Comparison of ENCODE assay signal across 23 cellular contexts in genomic region chr18:49638209-49638785, GRCh38.
"Had no signal": no experiment of that assay in that cellular context is flagged by ENCODE, and none has a peak within 500 bp of the region (broad histone marks: within the 10 kb centered on the region; RNA-seq: fewer than 3 reads in every experiment).

No MANE protein-coding gene starts in this region.

- H3K4me3 Mint-ChIP-seq: activated CD4-positive, alpha-beta memory T cell treated with anti-CD3 and anti-CD28 coated beads for 36 hours; activated naive CD4-positive, alpha-beta T cell treated with anti-CD3 and anti-CD28 coated beads for 36 hours; activated naive CD8-positive, alpha-beta T cell treated with anti-CD3 and anti-CD28 coated beads, Interleukin-2, amount 10 ng/mL, durations not matched to agents 7 days and 5 days; mesothelial cell of epicardium; naive thymus-derived CD8-positive, alpha-beta T cell; T-cell; T-helper 2 cell treated with Interferon-gamma antibody and Interleukin-4, amounts not matched to agents 5 μg/mL and 100 μg/mL, for 36 hours; type B pancreatic cell had no signal

- H3K36me3 Mint-ChIP-seq: activated CD4-positive, alpha-beta memory T cell treated with anti-CD3 and anti-CD28 coated beads for 36 hours; mesothelial cell of epicardium; T-cell; type B pancreatic cell had no signal

- H3K27ac ChIP-seq: cardiac muscle cell, heart right ventricle, left lung, psoas muscle, testis had no signal

- H3K4me1 ChIP-seq: left lung, psoas muscle, testis had no signal

- DNase-seq: activated CD4-positive, alpha-beta memory T cell treated with anti-CD3 and anti-CD28 coated beads for 36 hours; activated CD4-positive, alpha-beta T cell treated with anti-CD3 and anti-CD28 coated beads for 48 hours; activated effector memory CD4-positive, alpha-beta T cell treated with Interleukin-2 at 50 U/mL for 16 hours; activated naive CD4-positive, alpha-beta T cell treated with anti-CD3 and anti-CD28 coated beads for 36 hours; activated naive CD8-positive, alpha-beta T cell treated with anti-CD3 and anti-CD28 coated beads, Interleukin-2, amount 10 ng/mL, durations not matched to agents 7 days and 5 days; activated T-cell treated with anti-CD3 and anti-CD28 coated beads, Interleukin-2, amount 50 U/mL, for 48 hours; amygdala; erythroblast; foreskin fibroblast; heart right ventricle; kidney; left lung; naive thymus-derived CD8-positive, alpha-beta T cell; psoas muscle; right cardiac atrium; stimulated activated CD4-positive, alpha-beta T cell treated with anti-CD3 and anti-CD28 coated beads, Interleukin-4, amount 100 ng/mL, for 1 hour; stimulated activated naive CD4-positive, alpha-beta T cell; T-cell; testis had no signal

- H3K4me1 Mint-ChIP-seq: activated naive CD8-positive, alpha-beta T cell treated with anti-CD3 and anti-CD28 coated beads, Interleukin-2, amount 10 ng/mL, durations not matched to agents 7 days and 5 days; mesothelial cell of epicardium; naive thymus-derived CD8-positive, alpha-beta T cell; T-cell had no signal

- H3K4me3 ChIP-seq: cardiac muscle cell, heart right ventricle, left lung, psoas muscle, testis had no signal

- H3K27ac Mint-ChIP-seq: activated CD4-positive, alpha-beta memory T cell treated with anti-CD3 and anti-CD28 coated beads for 36 hours; activated naive CD4-positive, alpha-beta T cell treated with anti-CD3 and anti-CD28 coated beads for 36 hours; activated naive CD8-positive, alpha-beta T cell treated with anti-CD3 and anti-CD28 coated beads, Interleukin-2, amount 10 ng/mL, durations not matched to agents 7 days and 5 days; mesothelial cell of epicardium; naive thymus-derived CD8-positive, alpha-beta T cell; T-cell; T-helper 2 cell treated with Interferon-gamma antibody and Interleukin-4, amounts not matched to agents 5 μg/mL and 100 μg/mL, for 36 hours; type B pancreatic cell had no signal

- H3K27me3 ChIP-seq: cardiac muscle cell, left lung, testis had no signal

- H3K36me3 ChIP-seq: cardiac muscle cell, heart right ventricle, left lung had no signal

- H3K9me3 Mint-ChIP-seq: activated CD4-positive, alpha-beta memory T cell treated with anti-CD3 and anti-CD28 coated beads for 36 hours; activated naive CD4-positive, alpha-beta T cell treated with anti-CD3 and anti-CD28 coated beads for 36 hours; activated naive CD8-positive, alpha-beta T cell treated with anti-CD3 and anti-CD28 coated beads, Interleukin-2, amount 10 ng/mL, durations not matched to agents 7 days and 5 days; naive thymus-derived CD8-positive, alpha-beta T cell; T-cell; T-helper 2 cell treated with Interferon-gamma antibody and Interleukin-4, amounts not matched to agents 5 μg/mL and 100 μg/mL, for 36 hours had no signal

- H3K9me3 ChIP-seq: heart right ventricle, left lung, psoas muscle, testis had no signal

- ATAC-seq: left lung; naive thymus-derived CD8-positive, alpha-beta T cell; psoas muscle; right cardiac atrium; T-cell had no signal
